ENCODE assay signal across 2 cellular contexts in genomic region chr20:37407573-37408002, GRCh38.
TF ChIP-seq lines count a peak whose summit lies in the region.

No MANE protein-coding gene starts in this region.

TF ChIP-seq in HCT116, 20 proteins besides CTCF, POLR2A, EP300 and RAD21 (continued from another document):
- no peak for TF ChIP-seq REST (IDR thresholded peaks at IDR 0.05; ENCODE audit: low read depth)
- TF ChIP-seq ZBTB33 (IDR thresholded peaks at IDR 0.05; ENCODE audit: extremely low read depth, insufficient replicate concordance, low read length), result no peak
- TF ChIP-seq EZH2 (IDR thresholded peaks at IDR 0.05), result no peak
- TF ChIP-seq POLR2AphosphoS5 (IDR thresholded peaks at IDR 0.05; ENCODE audit: low read depth, low read length), result no peak
- no peak for TF ChIP-seq EGR1 (IDR thresholded peaks at IDR 0.05; ENCODE audit: low read depth)
- TF ChIP-seq TCF7L2 (IDR thresholded peaks at IDR 0.05; ENCODE audit: borderline replicate concordance, extremely low read depth, insufficient read depth, insufficient read length), result no peak
- TF ChIP-seq ELF1 (IDR thresholded peaks at IDR 0.05; ENCODE audit: borderline replicate concordance, low read depth), result no peak
- no peak for TF ChIP-seq CEBPB (IDR thresholded peaks at IDR 0.05; ENCODE audit: low read depth)
- TF ChIP-seq SIN3A (IDR thresholded peaks at IDR 0.05; ENCODE audit: low read depth), result no peak
- TF ChIP-seq ZFX (IDR thresholded peaks at IDR 0.05), result no peak
- TF ChIP-seq ATF3 (IDR thresholded peaks at IDR 0.05), result no peak
- no peak for TF ChIP-seq ZNF274 (IDR thresholded peaks at IDR 0.05; ENCODE audit: low read depth, low read length)
- TF ChIP-seq SRF (IDR thresholded peaks at IDR 0.05; ENCODE audit: low read depth), result no peak
- TF ChIP-seq SP1 (IDR thresholded peaks at IDR 0.05; ENCODE audit: low read depth), result no peak
- TF ChIP-seq MAX (IDR thresholded peaks at IDR 0.05), result no peak

TF ChIP-seq in K562, 482 proteins besides CTCF, POLR2A, EP300 and RAD21 (continued from another document):
- no peak for TF ChIP-seq TAF1 (IDR thresholded peaks at IDR 0.05; ENCODE audit: control insufficient read depth, extremely low read depth, insufficient read depth, low read length, severe bottlenecking)
- no peak for TF ChIP-seq USF2 (CRISPR knock-in tag; IDR thresholded peaks at IDR 0.05)
- no peak for TF ChIP-seq ZNF398 (CRISPR knock-in tag; IDR thresholded peaks at IDR 0.05)
TF ChIP-seq in K562: peak in this region for 0.
